ENCODE assay signal across 18 cellular contexts in the genomic region with DNA sequence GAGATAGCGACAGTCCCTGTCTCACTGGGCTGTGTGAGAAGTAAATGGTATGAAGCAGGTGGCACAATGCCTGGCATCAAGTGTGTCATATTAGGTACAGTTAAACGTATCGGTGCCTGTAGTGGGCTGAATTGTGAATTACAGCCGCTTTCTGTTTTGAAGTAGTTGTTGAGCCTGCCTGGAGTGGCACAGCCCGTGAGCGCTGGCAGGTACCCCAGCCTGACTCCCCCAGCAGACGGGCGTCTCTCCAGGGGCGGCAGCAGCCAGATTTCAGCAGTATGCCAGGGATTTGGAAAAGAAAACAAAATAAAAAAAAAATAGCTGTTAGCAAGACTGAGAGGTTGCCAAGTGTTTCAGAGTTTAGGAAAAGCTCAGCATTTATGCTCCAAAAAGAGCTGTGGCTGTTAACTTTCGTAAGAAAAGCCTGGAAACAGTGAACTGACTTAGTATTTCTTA. TPM values are rescaled to one million over a fixed set of nuclear protein-coding genes. Genes with fewer than 3 reads are reported as not detected.
DNase-seq lines count a peak whose midpoint lies in the region; ATAC-seq and TF ChIP-seq lines count a peak whose summit lies in the region.
"Had no signal": no experiment of that assay in that cellular context is flagged by ENCODE, and none has a peak within 500 bp of the region (broad histone marks: within the 10 kb centered on the region; RNA-seq: fewer than 3 reads in every experiment).

No MANE protein-coding gene starts in this region.

- H3K36me3 ChIP-seq in hepatocyte (replicated peaks; ENCODE audit: insufficient read depth, low read depth) = no peaks in the 10 kb centered on the region

- H3K27me3 ChIP-seq in hepatocyte = no peaks in the 10 kb centered on the region

- no peaks in the 10 kb centered on the region for H3K9me2 ChIP-seq in hepatocyte (replicated peaks; ENCODE audit: insufficient read depth)

- H3K4me1 ChIP-seq in hepatocyte (ENCODE audit: insufficient read depth) = peaks cover 7% of the 10 kb centered on the region

- peak overlapping the region; percentile 26 for H3K27ac ChIP-seq in angular gyrus (ENCODE audit: low read depth, low read length)
- H3K27ac ChIP-seq in hepatocyte = peak overlapping the region; percentile 29

- intact Hi-C loops in sciatic nerve (cut with DNase I) = no loop called here

- DNase-seq in NCI-H128 (lab: John Stamatoyannopoulos, UW; ENCODE audit: unreplicated experiment) (peak; percentile 54), hepatocyte (ENCODE audit: low spot score) (peak; percentile 43), sciatic nerve (ENCODE audit: low spot score) (no peak), HuH-7.5 (ENCODE audit: low spot score) (no peak)
- no peak for DNase-seq in stimulated activated naive CD4-positive, alpha-beta T cell (lab: John Stamatoyannopoulos, UW)
- DNase-seq: activated CD4-positive, CD25-positive, alpha-beta regulatory T cell treated with anti-CD3 and anti-CD28 coated beads, Interleukin-2, amount 50 U/mL, for 72 hours; activated T-cell treated with anti-CD3 and anti-CD28 coated beads, Interleukin-2, amount 50 U/mL, for 48 hours; amniotic stem cell; CD4-positive, alpha-beta memory T cell; GDM1; mesendoderm; stimulated activated CD4-positive, alpha-beta T cell treated with anti-CD3 and anti-CD28 coated beads, Interleukin-4, amount 100 ng/mL, for 1 hour; stimulated activated naive B cell treated with anti-CD40 and anti-IgM and Interleukin-4, amounts not matched to agents 10 μg/mL and 1 μg/mL and 100 μg/mL, for 72 hours had no signal

- WGBS in hepatocyte (ENCODE audit: low lambda C conversion rate, missing lambda C conversion rate) = 83% methylated on average over 10 of the region's 10 CpGs

- no peak overlapping the region for H2AFZ ChIP-seq in hepatocyte

- H3K9me3 ChIP-seq in hepatocyte (ENCODE audit: low read depth) = no peaks in the 10 kb centered on the region

- no peaks in the 10 kb centered on the region for H3K79me2 ChIP-seq in hepatocyte

- H3K4me3 ChIP-seq in hepatocyte = no peak overlapping the region

- no peak overlapping the region for H3K4me2 ChIP-seq in hepatocyte

- ATAC-seq in sciatic nerve = peak; percentile 73
- ATAC-seq in GM21381 (IDR thresholded peaks at IDR 0.05; ENCODE audit: unreplicated experiment) = no peak
- ATAC-seq in GM21528 (IDR thresholded peaks at IDR 0.05; ENCODE audit: low FRiP score, unreplicated experiment) = no peak
- ATAC-seq: HCT116; SK-N-SH treated with all-trans-retinoic acid at 6 μM for 48 hours; stimulated activated naive B cell treated with anti-CD40 and anti-IgM and Interleukin-4, amounts not matched to agents 10 μg/mL and 1 μg/mL and 100 μg/mL, for 72 hours had no signal

- no peak for TF ChIP-seq CTCF in hepatocyte (IDR thresholded peaks at IDR 0.05; ENCODE audit: poor library complexity)

- H4K20me1 ChIP-seq in hepatocyte (ENCODE audit: insufficient read depth, poor library complexity, severe bottlenecking) = no peaks in the 10 kb centered on the region

RNA-seq across cellular contexts. Expression of a gene that starts 26.6 kb away (rescaled TPM):
- 6.9 and 9.1 TPM in 2 replicates for total RNA-seq in hepatocyte
- polyA plus RNA-seq in hepatocyte = 7.1 and 13.5 TPM in 2 replicates
- total RNA-seq in sciatic nerve = 10.6 TPM
- polyA plus RNA-seq: CD4-positive, alpha-beta memory T cell had no signal

RNA-seq across cellular contexts. Expression of a gene that starts 43.5 kb away (rescaled TPM):
- not detected in 2 replicates for total RNA-seq in hepatocyte
- not detected in 2 replicates for polyA plus RNA-seq in hepatocyte
- total RNA-seq in sciatic nerve = not detected
- total RNA-seq: CD4-positive, alpha-beta memory T cell had no signal
- polyA plus RNA-seq: CD4-positive, alpha-beta memory T cell had no signal

RNA-seq across cellular contexts. Expression of a gene that starts 51.7 kb away (rescaled TPM):
- total RNA-seq in hepatocyte (60.1 and 62.4 TPM in 2 replicates), sciatic nerve (41.9 TPM)
- 32.2 and 40.3 TPM in 2 replicates for polyA plus RNA-seq in hepatocyte

Comparison
In these comparisons a context has a peak if more than half of its experiments do, and no peak if none do; other contexts are left out.
1. DNase-seq: peak in NCI-H128 (single experiment) and hepatocyte (single experiment); none in sciatic nerve (single experiment), HuH-7.5 (single experiment) and stimulated activated naive CD4-positive, alpha-beta T cell (0 of 6).